Comparison of ENCODE assay signal across 11 cellular contexts in the genomic region with DNA sequence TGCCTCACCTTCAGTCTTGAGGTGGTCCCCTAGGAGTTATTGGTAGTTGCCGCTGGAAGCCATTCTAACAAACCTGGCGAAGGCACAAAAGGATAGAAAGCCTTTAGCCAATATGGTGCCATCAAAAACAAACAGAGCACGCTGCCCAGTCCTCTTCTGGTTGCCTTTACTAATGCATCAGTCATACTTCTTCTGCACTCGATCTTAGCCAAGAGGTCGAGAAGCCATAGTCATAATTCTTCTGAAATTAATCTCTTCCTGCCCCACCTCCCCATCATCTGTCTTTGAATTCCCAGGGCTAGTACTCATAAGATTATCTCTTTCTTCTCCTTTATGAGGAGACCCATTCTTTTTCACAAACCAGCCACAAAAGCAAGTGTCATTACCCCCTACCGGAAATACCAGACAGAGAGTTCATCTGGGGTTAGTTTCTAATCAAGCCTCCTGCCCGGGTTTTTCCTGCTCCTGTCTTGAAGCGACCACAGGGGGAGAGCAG. TPM values are rescaled to one million over a fixed set of nuclear protein-coding genes. Genes with fewer than 3 reads are reported as not detected.
DNase-seq lines count a peak whose midpoint lies in the region; ATAC-seq and TF ChIP-seq lines count a peak whose summit lies in the region.
"Had no signal": no experiment of that assay in that cellular context is flagged by ENCODE, and none has a peak within 500 bp of the region (broad histone marks: within the 10 kb centered on the region; RNA-seq: fewer than 3 reads in every experiment).

No MANE protein-coding gene starts in this region.

- no peak overlapping the region for H3K27ac ChIP-seq in caudate nucleus (ENCODE audit: low read depth, low read length)

- no peak overlapping the region for H3K4me3 Mint-ChIP-seq in mesothelial cell of epicardium

- TF ChIP-seq CTCF in AG09309 (IDR thresholded peaks at IDR 0.05; ENCODE audit: control insufficient read depth, insufficient read depth, low read depth, low read length, missing control alignments) (no peak), mesothelial cell of epicardium (IDR thresholded peaks at IDR 0.05; ENCODE audit: unreplicated experiment) (no peak)

- no peak overlapping the region for H3K4me3 ChIP-seq in AG09309 (ENCODE audit: control insufficient read depth, low read depth, low read length)
- H3K4me3 ChIP-seq: tibial nerve had no signal

- H3K9me3 Mint-ChIP-seq in mesothelial cell of epicardium: peaks cover 9% of the 10 kb centered on the region

- H3K4me1 Mint-ChIP-seq in mesothelial cell of epicardium: peaks cover 27% of the 10 kb centered on the region

- peaks cover 2% of the 10 kb centered on the region for H3K27me3 Mint-ChIP-seq in mesothelial cell of epicardium (ENCODE audit: low read depth)

- peak overlapping the region; percentile 67 for H3K27ac Mint-ChIP-seq in mesothelial cell of epicardium

- DNase-seq in AG09309 (ENCODE audit: low read depth) (peak; percentile 67), HuH-7 (ENCODE audit: low spot score) (peak; percentile 12), amniotic stem cell (lab: John Stamatoyannopoulos, UW) (peak; percentile 42), mesothelial cell of epicardium (ENCODE audit: low spot score in 2 of 2, unreplicated experiment in 2 of 2) (no peak), caudate nucleus (lab: John Stamatoyannopoulos, UW) (no peak), DMS79 (lab: John Stamatoyannopoulos, UW) (no peak), cerebellar cortex (ENCODE audit: low spot score) (no peak)
- DNase-seq: NCI-H1105, retina had no signal

- no peak for ATAC-seq in HG03280 (IDR thresholded peaks at IDR 0.05; ENCODE audit: unreplicated experiment)

- H3K36me3 Mint-ChIP-seq in mesothelial cell of epicardium: no peaks in the 10 kb centered on the region

RNA-seq across cellular contexts. Expression of a gene that starts 21.4 kb away (rescaled TPM):
- 1.0 to 1.3 TPM (median 1.2 TPM) in 3 replicates for total RNA-seq in mesothelial cell of epicardium

Comparison
In these comparisons a context has a peak if more than half of its experiments do, and no peak if none do; other contexts are left out.
1. DNase-seq: peak in AG09309 (single experiment), HuH-7 (single experiment) and amniotic stem cell (single experiment); none in mesothelial cell of epicardium (0 of 2), caudate nucleus (0 of 61), DMS79 (single experiment) and cerebellar cortex (single experiment).